1 cellular context compared by ENCODE assay signal in the genomic region with DNA sequence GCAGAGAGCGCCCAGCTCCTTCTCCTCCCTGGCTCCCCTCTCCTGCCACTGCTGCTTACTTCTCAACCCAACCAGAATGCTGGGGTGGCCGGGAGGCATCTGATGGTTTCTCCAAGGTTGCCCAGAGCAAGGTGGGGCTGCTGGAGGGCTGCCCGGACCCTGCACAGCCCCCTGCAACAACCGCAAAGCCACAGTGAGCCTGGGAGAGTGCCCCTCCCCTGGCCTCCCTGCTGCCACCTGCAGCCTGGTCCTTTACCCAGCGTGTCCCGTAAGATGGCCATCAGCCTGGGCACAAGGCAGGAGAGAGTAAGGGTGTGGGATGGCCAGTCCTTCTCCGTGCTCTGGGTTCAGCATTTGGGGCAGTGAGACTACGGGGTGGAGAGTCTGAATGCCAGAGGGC.
TF ChIP-seq lines count a peak whose summit lies in the region.

No MANE protein-coding gene starts in this region.

TF ChIP-seq in HepG2, 621 proteins besides CTCF, POLR2A, EP300 and RAD21:
- TF ChIP-seq HNRNPLL (IDR thresholded peaks at IDR 0.05; ENCODE audit: low read depth, low read length, poor library complexity, severe bottlenecking) = no peak
- 0 out of 2 replicates have a peak, but pooled peaks have one; percentile 14 for TF ChIP-seq STAG1 (CRISPR knock-in tag; IDR thresholded peaks at IDR 0.05)
